ENCODE assay signal across 10 cellular contexts in genomic region chr13:66794340-66795031, GRCh38.
DNase-seq lines count a peak whose midpoint lies in the region; ATAC-seq and TF ChIP-seq lines count a peak whose summit lies in the region.
"Had no signal": no experiment of that assay in that cellular context is flagged by ENCODE, and none has a peak within 500 bp of the region (broad histone marks: within the 10 kb centered on the region; RNA-seq: fewer than 3 reads in every experiment).

No MANE protein-coding gene starts in this region.

- H3K4me1 ChIP-seq in upper lobe of left lung: no peaks in the 10 kb centered on the region

- H3K27ac ChIP-seq in upper lobe of left lung: no peak overlapping the region
- no peak overlapping the region for H3K27ac ChIP-seq in coronary artery

- POLR2A ChIA-PET in activated B cell treated with CpG ODN at 0.5 μM for 24 hours (lab: Charles Lee) (no interaction called here), GM10248 (lab: Yijun Ruan, JAX) (no interaction called here)

- H3K36me3 ChIP-seq in upper lobe of left lung: no peaks in the 10 kb centered on the region

- peak overlapping the region; percentile 13 for H3K4me3 Mint-ChIP-seq in activated B cell treated with CpG ODN at 0.5 μM for 24 hours

- CTCF ChIA-PET in activated B cell treated with CpG ODN at 0.5 μM for 24 hours (lab: Charles Lee) (no interaction called here), GM10248 (lab: Yijun Ruan, JAX) (no interaction called here)

- no peaks in the 10 kb centered on the region for H3K9me3 ChIP-seq in upper lobe of left lung

- no peaks in the 10 kb centered on the region for H3K36me3 Mint-ChIP-seq in activated B cell treated with CpG ODN at 0.5 μM for 24 hours (ENCODE audit: low read depth)

- ATAC-seq in GM18511 (IDR thresholded peaks at IDR 0.05; ENCODE audit: unreplicated experiment) (peak; percentile 72), GM21528 (IDR thresholded peaks at IDR 0.05; ENCODE audit: low FRiP score, unreplicated experiment) (peak; percentile 63), HG03460 (IDR thresholded peaks at IDR 0.05; ENCODE audit: unreplicated experiment) (peak; percentile 65), activated B cell treated with CpG ODN at 0.5 μM for 24 hours (ENCODE audit: low read depth) (peak; percentile 75), Right ventricle myocardium inferior (no peak), upper lobe of left lung (ENCODE audit: low FRiP score in 2 of 2) (no peak)

- H3K27me3 ChIP-seq in upper lobe of left lung: no peaks in the 10 kb centered on the region

- no peak for TF ChIP-seq POLR2A in upper lobe of left lung (IDR thresholded peaks at IDR 0.05)

- DNase-seq in activated B cell treated with CpG ODN at 0.5 μM for 24 hours (no peak), Right ventricle myocardium inferior (ENCODE audit: missing footprints) (no peak), upper lobe of left lung (no peak), coronary artery (ENCODE audit: low spot score) (no peak), GM10248 (ENCODE audit: extremely low spot score) (no peak)
- DNase-seq: EL, NCI-H1436 had no signal

- no peaks in the 10 kb centered on the region for H3K27me3 Mint-ChIP-seq in activated B cell treated with CpG ODN at 0.5 μM for 24 hours

- H3K27ac Mint-ChIP-seq in activated B cell treated with CpG ODN at 0.5 μM for 24 hours: peak overlapping the region; percentile 72

- 75 to 78% methylated on average over 5 of the region's 5 CpGs for WGBS in upper lobe of left lung, 2 donors

- H3K9me3 Mint-ChIP-seq in activated B cell treated with CpG ODN at 0.5 μM for 24 hours: no peaks in the 10 kb centered on the region

- no peak overlapping the region for H3K4me3 ChIP-seq in upper lobe of left lung
- no peak overlapping the region for H3K4me3 ChIP-seq in coronary artery

- H3K4me1 Mint-ChIP-seq in activated B cell treated with CpG ODN at 0.5 μM for 24 hours: peaks cover 11% of the 10 kb centered on the region

- TF ChIP-seq CTCF in activated B cell treated with CpG ODN at 0.5 μM for 24 hours (IDR thresholded peaks at IDR 0.05): no peak
- TF ChIP-seq CTCF in upper lobe of left lung (IDR thresholded peaks at IDR 0.05): no peak
- no peak for TF ChIP-seq CTCF in coronary artery (IDR thresholded peaks at IDR 0.05)
- no peak for TF ChIP-seq CTCF in GM10248 (IDR thresholded peaks at IDR 0.05; ENCODE audit: control extremely low read depth, extremely low read depth, low read depth, missing control alignments)

- intact Hi-C loops in activated B cell treated with CpG ODN at 0.5 μM for 24 hours (cut with micrococcal nuclease) (loop anchor here (2.0 kb wide), 1 partner anchor 92 kb away; no protein-coding TSS in a partner anchor), Right ventricle myocardium inferior (cut with DNase I) (no loop called here)

- TF ChIP-seq EP300 in upper lobe of left lung (IDR thresholded peaks at IDR 0.05): no peak

Comparison
In these comparisons a context has a peak if more than half of its experiments do, and no peak if none do; other contexts are left out.
1. ATAC-seq: peak in GM18511 (single experiment), GM21528 (single experiment), HG03460 (single experiment) and activated B cell treated with CpG ODN at 0.5 μM for 24 hours (single experiment); none in Right ventricle myocardium inferior (single experiment) and upper lobe of left lung (0 of 2).